ENCODE assay signal across 24 cellular contexts in the genomic region with DNA sequence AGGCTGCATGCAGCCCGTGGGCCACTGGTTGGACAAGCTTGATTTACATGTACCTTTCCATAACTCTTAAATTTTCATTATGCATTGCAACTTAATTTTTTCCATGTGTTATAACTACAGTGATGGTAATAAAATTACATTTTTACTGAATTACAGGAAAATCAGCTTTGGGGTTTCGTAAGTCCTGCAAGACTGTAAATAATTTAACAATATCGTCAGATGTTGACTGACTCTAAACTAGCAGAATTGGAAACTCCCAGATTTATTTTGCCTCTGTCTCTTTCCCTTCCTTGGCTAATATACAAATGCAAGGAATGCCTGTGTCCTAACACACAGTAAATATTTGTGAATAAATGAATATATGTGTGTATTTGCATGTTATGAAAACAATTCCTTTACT.
DNase-seq lines count a peak whose midpoint lies in the region; ATAC-seq, FAIRE-seq and TF ChIP-seq lines count a peak whose summit lies in the region.
"Had no signal": no experiment of that assay in that cellular context is flagged by ENCODE, and none has a peak within 500 bp of the region (broad histone marks: within the 10 kb centered on the region; RNA-seq: fewer than 3 reads in every experiment).

No MANE protein-coding gene starts in this region.

- no peak overlapping the region for H2BK120ac ChIP-seq in mesenchymal stem cell (ENCODE audit: low read depth, low read length)

- H3K4me2 ChIP-seq in A549 (peak overlapping the region; percentile 30; the same call in 2 of the 3 replicates), mesenchymal stem cell (ENCODE audit: low read length, poor library complexity, severe bottlenecking) (no peak overlapping the region)
- H3K4me2 ChIP-seq: KMS-11, SK-N-SH had no signal

- no peak overlapping the region for H3K27ac ChIP-seq in A549
- H3K27ac ChIP-seq in VCaP: peak overlapping the region; percentile 95
- no peak overlapping the region for H3K27ac ChIP-seq in mesenchymal stem cell (ENCODE audit: low read length, poor library complexity, severe bottlenecking)
- H3K27ac ChIP-seq: BLaER1 treated with 17β-estradiol and CSF1 and Interleukin-3, amounts not matched to agents 10 nM and 100 nM; KMS-11; RWPE1 had no signal

- no peak overlapping the region for H2AK5ac ChIP-seq in mesenchymal stem cell (ENCODE audit: low read length, severe bottlenecking)

- intact Hi-C loops in activated CD4-positive, alpha-beta memory T cell treated with anti-CD3 and anti-CD28 coated beads for 36 hours (cut with micrococcal nuclease): no loop called here

- DNase-seq in A549 (ENCODE audit: low read depth in 1 of 2, low spot score in 1 of 2) (no peak), BJ (ENCODE audit: low read depth) (peak; percentile 52), mesenchymal stem cell (no peak), T-helper 1 cell (no peak), dermis blood vessel endothelial cell (no peak)
- no peak for DNase-seq in activated CD4-positive, alpha-beta memory T cell treated with anti-CD3 and anti-CD28 coated beads for 36 hours
- DNase-seq: 8988T; CD4-positive, alpha-beta memory T cell; IMR-90; NCI-H1092 treated with DMSO at 0.1 percent for 48 hours; NCI-H1436 treated with DMSO at 0.1 percent for 48 hours; NCI-H1930; NCI-H2227 treated with DMSO at 0.1 percent for 48 hours; NCI-H510A treated with DMSO at 0.1 percent for 48 hours; NCI-H748 treated with DMSO at 0.1 percent for 48 hours; SHP77 treated with DMSO at 0.1 percent for 48 hours; SK-N-SH had no signal

- no peak overlapping the region for H3K4ac ChIP-seq in mesenchymal stem cell (ENCODE audit: low read depth in 1 of 2, low read length in 2 of 2)

- TF ChIP-seq CTCF in A549 (IDR thresholded peaks at IDR 0.05) (no peak), BJ (IDR thresholded peaks at IDR 0.05; ENCODE audit: insufficient read depth, low read depth, low read length) (no peak), VCaP (conservative IDR thresholded peaks at IDR 0.05) (no peak)

- POLR2A ChIA-PET in A549 (lab: Yijun Ruan, JAX): no interaction called here
- POLR2A ChIA-PET in BJ (lab: Charles Lee): interaction anchor here (0.6 kb wide), 2 partner anchors 18 to 445 kb away, joined by 3 to 7 read pairs; no protein-coding TSS in a partner anchor
- POLR2A ChIA-PET in activated CD4-positive, alpha-beta memory T cell treated with anti-CD3 and anti-CD28 coated beads for 36 hours (lab: Charles Lee): no interaction called here

- no peaks in the 10 kb centered on the region for H3K36me3 ChIP-seq in BJ (ENCODE audit: control insufficient read depth, insufficient read depth, low read length)
- H3K36me3 ChIP-seq in mesenchymal stem cell (ENCODE audit: control insufficient read depth in 1 of 2, insufficient read depth in 2 of 2, low read depth in 1 of 2, low read length in 2 of 2): no peaks in the 10 kb centered on the region
- H3K36me3 ChIP-seq: BLaER1 treated with 17β-estradiol and CSF1 and Interleukin-3, amounts not matched to agents 10 nM and 100 nM had no signal

- H3K4me1 ChIP-seq in A549 (peaks cover 36% of the 10 kb centered on the region), mesenchymal stem cell (ENCODE audit: control insufficient read depth, insufficient read depth, low read depth, low read length) (no peaks in the 10 kb centered on the region)

- no peak overlapping the region for H3K18ac ChIP-seq in mesenchymal stem cell (ENCODE audit: low read depth in 1 of 2, low read length in 2 of 2)

- H3K27me3 Mint-ChIP-seq in activated CD4-positive, alpha-beta memory T cell treated with anti-CD3 and anti-CD28 coated beads for 36 hours: peaks cover 1% of the 10 kb centered on the region
- H3K27me3 Mint-ChIP-seq: CD4-positive, alpha-beta memory T cell had no signal

- no peaks in the 10 kb centered on the region for H3K9me3 Mint-ChIP-seq in activated CD4-positive, alpha-beta memory T cell treated with anti-CD3 and anti-CD28 coated beads for 36 hours
- H3K9me3 Mint-ChIP-seq: CD4-positive, alpha-beta memory T cell had no signal

- H3K14ac ChIP-seq in mesenchymal stem cell (ENCODE audit: low read length in 2 of 2): no peak overlapping the region

- H2BK12ac ChIP-seq in mesenchymal stem cell (ENCODE audit: low read length in 2 of 2): no peak overlapping the region

- no peak for TF ChIP-seq POLR2A in A549 (IDR thresholded peaks at IDR 0.05; ENCODE audit: low read length)

- no peak overlapping the region for H4K8ac ChIP-seq in mesenchymal stem cell (ENCODE audit: low read length)

- WGBS in A549 (ENCODE audit: missing lambda C conversion rate): 53% methylated on average over 3 of the region's 3 CpGs
- WGBS in mesenchymal stem cell: 72% methylated on average over 3 of the region's 3 CpGs

- H3K4me3 Mint-ChIP-seq in activated CD4-positive, alpha-beta memory T cell treated with anti-CD3 and anti-CD28 coated beads for 36 hours: no peak overlapping the region
- H3K4me3 Mint-ChIP-seq: CD4-positive, alpha-beta memory T cell had no signal

- no peaks in the 10 kb centered on the region for H3K36me3 Mint-ChIP-seq in activated CD4-positive, alpha-beta memory T cell treated with anti-CD3 and anti-CD28 coated beads for 36 hours
- H3K36me3 Mint-ChIP-seq: CD4-positive, alpha-beta memory T cell had no signal

- TF ChIP-seq RAD21 in A549 (conservative IDR thresholded peaks at IDR 0.05 in 1 of 2, IDR thresholded peaks at IDR 0.05 in 1 of 2): no peak

- CTCF ChIA-PET in A549 (lab: Yijun Ruan, JAX): no interaction called here
- CTCF ChIA-PET in BJ (lab: Yijun Ruan, JAX): interaction anchor here (1.6 kb wide), 1 partner anchor 136 kb away, joined by 3 read pairs; no protein-coding TSS in a partner anchor
- CTCF ChIA-PET in activated CD4-positive, alpha-beta memory T cell treated with anti-CD3 and anti-CD28 coated beads for 36 hours (lab: Charles Lee): no interaction called here

- TF ChIP-seq EP300 in A549 (IDR thresholded peaks at IDR 0.05): no peak

- no peak for ATAC-seq in A549
- ATAC-seq: HCT116 had no signal

- FAIRE-seq in A549 (lab: Jason Lieb, UNC): no peak
- FAIRE-seq: H1, HTR-8/SVneo had no signal

- H3K9me3 ChIP-seq in A549: no peaks in the 10 kb centered on the region
- no peaks in the 10 kb centered on the region for H3K9me3 ChIP-seq in mesenchymal stem cell (ENCODE audit: control insufficient read depth, low read length)
- H3K9me3 ChIP-seq: BLaER1 treated with 17β-estradiol and CSF1 and Interleukin-3, amounts not matched to agents 10 nM and 100 nM; SK-N-SH had no signal

- no peak overlapping the region for H4K91ac ChIP-seq in mesenchymal stem cell (ENCODE audit: low read length)

- H2BK5ac ChIP-seq in mesenchymal stem cell (ENCODE audit: low read depth, low read length, poor library complexity, severe bottlenecking): no peak overlapping the region

- H3K4me1 Mint-ChIP-seq in activated CD4-positive, alpha-beta memory T cell treated with anti-CD3 and anti-CD28 coated beads for 36 hours (ENCODE audit: low read depth): no peaks in the 10 kb centered on the region
- H3K4me1 Mint-ChIP-seq: CD4-positive, alpha-beta memory T cell had no signal

- H3K27ac Mint-ChIP-seq in activated CD4-positive, alpha-beta memory T cell treated with anti-CD3 and anti-CD28 coated beads for 36 hours: no peak overlapping the region
- H3K27ac Mint-ChIP-seq: CD4-positive, alpha-beta memory T cell had no signal

- H3K23ac ChIP-seq in mesenchymal stem cell (ENCODE audit: low read length in 2 of 2): no peak overlapping the region

- peak overlapping the region; percentile 39 for H3K9ac ChIP-seq in mesenchymal stem cell (ENCODE audit: low read length)
- H3K9ac ChIP-seq: BLaER1 treated with 17β-estradiol and CSF1 and Interleukin-3, amounts not matched to agents 10 nM and 100 nM; KMS-11; SK-N-SH had no signal

- H3K4me3 ChIP-seq in A549: no peak overlapping the region
- no peak overlapping the region for H3K4me3 ChIP-seq in BJ (ENCODE audit: low read depth, low read length)
- H3K4me3 ChIP-seq in mesenchymal stem cell (ENCODE audit: insufficient read depth in 1 of 2, low read depth in 1 of 2, low read length in 2 of 2): no peak overlapping the region
- H3K4me3 ChIP-seq: BLaER1 treated with 17β-estradiol and CSF1 and Interleukin-3, amounts not matched to agents 10 nM and 100 nM had no signal

- no peak overlapping the region for H2BK15ac ChIP-seq in mesenchymal stem cell (ENCODE audit: low read depth, poor library complexity, severe bottlenecking)

- H3K27me3 ChIP-seq in BJ (ENCODE audit: control insufficient read depth, insufficient read depth, low read length): 0 out of 2 replicates have a peak, but pooled peaks cover 1% of the 10 kb centered on the region
- no peaks in the 10 kb centered on the region for H3K27me3 ChIP-seq in mesenchymal stem cell (ENCODE audit: control insufficient read depth in 1 of 2, insufficient read depth in 1 of 2, low read length in 2 of 2)
- H3K27me3 ChIP-seq: BLaER1 treated with 17β-estradiol and CSF1 and Interleukin-3, amounts not matched to agents 10 nM and 100 nM had no signal

- no peaks in the 10 kb centered on the region for H3K79me1 ChIP-seq in mesenchymal stem cell (replicated peaks; ENCODE audit: low read length, poor library complexity, severe bottlenecking)

- H2AFZ ChIP-seq in mesenchymal stem cell (ENCODE audit: low read depth, low read length): no peak overlapping the region

TF ChIP-seq in A549, 52 proteins besides CTCF, POLR2A, EP300 and RAD21 (continues in another document):
- TF ChIP-seq CEBPB (IDR thresholded peaks at IDR 0.05): no peak
- TF ChIP-seq KDM5A (IDR thresholded peaks at IDR 0.05): no peak
- TF ChIP-seq, protein P1, sequence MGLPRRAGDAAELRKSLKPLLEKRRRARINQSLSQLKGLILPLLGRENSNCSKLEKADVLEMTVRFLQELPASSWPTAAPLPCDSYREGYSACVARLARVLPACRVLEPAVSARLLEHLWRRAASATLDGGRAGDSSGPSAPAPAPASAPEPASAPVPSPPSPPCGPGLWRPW (IDR thresholded peaks at IDR 0.05): no peak
- TF ChIP-seq CHD4 (IDR thresholded peaks at IDR 0.05; ENCODE audit: borderline replicate concordance): no peak
- no peak for TF ChIP-seq BHLHE40 (IDR thresholded peaks at IDR 0.05; ENCODE audit: low read depth, low read length)
- no peak for TF ChIP-seq HOXB5 (CRISPR knock-in tag; IDR thresholded peaks at IDR 0.05)
- TF ChIP-seq, protein P2, sequence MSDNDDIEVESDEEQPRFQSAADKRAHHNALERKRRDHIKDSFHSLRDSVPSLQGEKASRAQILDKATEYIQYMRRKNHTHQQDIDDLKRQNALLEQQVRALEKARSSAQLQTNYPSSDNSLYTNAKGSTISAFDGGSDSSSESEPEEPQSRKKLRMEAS (IDR thresholded peaks at IDR 0.05): no peak
- TF ChIP-seq, protein P3, sequence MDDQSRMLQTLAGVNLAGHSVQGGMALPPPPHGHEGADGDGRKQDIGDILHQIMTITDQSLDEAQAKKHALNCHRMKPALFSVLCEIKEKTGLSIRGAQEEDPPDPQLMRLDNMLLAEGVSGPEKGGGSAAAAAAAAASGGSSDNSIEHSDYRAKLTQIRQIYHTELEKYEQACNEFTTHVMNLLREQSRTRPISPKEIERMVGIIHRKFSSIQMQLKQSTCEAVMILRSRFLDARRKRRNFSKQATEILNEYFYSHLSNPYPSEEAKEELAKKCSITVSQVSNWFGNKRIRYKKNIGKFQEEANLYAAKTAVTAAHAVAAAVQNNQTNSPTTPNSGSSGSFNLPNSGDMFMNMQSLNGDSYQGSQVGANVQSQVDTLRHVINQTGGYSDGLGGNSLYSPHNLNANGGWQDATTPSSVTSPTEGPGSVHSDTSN (IDR thresholded peaks at IDR 0.05): no peak
- no peak for TF ChIP-seq POLR2AphosphoS2 (conservative IDR thresholded peaks at IDR 0.05; ENCODE audit: low read length)
